14 cellular contexts compared by ENCODE assay signal in genomic region chr20:51206032-51206662, GRCh38.
"Had no signal": no experiment of that assay in that cellular context is flagged by ENCODE, and none has a peak within 500 bp of the region (broad histone marks: within the 10 kb centered on the region; RNA-seq: fewer than 3 reads in every experiment).

No MANE protein-coding gene starts in this region.

- H3K4me3 ChIP-seq: adrenal gland, colonic mucosa, heart left ventricle, left lung had no signal

- H3K27me3 ChIP-seq: colonic mucosa had no signal

- H3K27ac ChIP-seq: adrenal gland, colonic mucosa, heart left ventricle, left lung had no signal

- H3K4me1 ChIP-seq: adrenal gland, colonic mucosa, heart left ventricle, left lung had no signal

- H3K9me3 ChIP-seq: adrenal gland, colonic mucosa, heart left ventricle, left lung had no signal

- DNase-seq: activated naive CD4-positive, alpha-beta T cell treated with anti-CD3 and anti-CD28 coated beads, Interleukin-2, amount 50 U/mL, for 16 hours; adrenal gland; caudate nucleus; colonic mucosa; foreskin melanocyte; heart left ventricle; left lung; occipital lobe; stimulated activated CD4-positive, alpha-beta T cell treated with anti-CD3 and anti-CD28 coated beads, Interleukin-4, amount 100 ng/mL, for 1 hour; stimulated activated CD8-positive, alpha-beta memory T cell treated with anti-CD3 and anti-CD28 coated beads, Interleukin-4, amount 100 ng/mL, for 48 hours had no signal

- ATAC-seq: activated CD4-positive, CD25-positive, alpha-beta regulatory T cell treated with anti-CD3 and anti-CD28 coated beads, Interleukin-2, amount 50 U/mL, for 24 hours; heart left ventricle; left lung; natural killer cell treated with Interleukin-12 subunit alpha and Interleukin-12 subunit beta and Interleukin-15 and Interleukin-18, amount 100 ng/mL, for 72 hours had no signal

- H3K36me3 ChIP-seq: adrenal gland, colonic mucosa, heart left ventricle, left lung had no signal

- FAIRE-seq: endothelial cell of umbilical vein, keratinocyte had no signal
